37 cellular contexts compared by ENCODE assay signal in the genomic region with DNA sequence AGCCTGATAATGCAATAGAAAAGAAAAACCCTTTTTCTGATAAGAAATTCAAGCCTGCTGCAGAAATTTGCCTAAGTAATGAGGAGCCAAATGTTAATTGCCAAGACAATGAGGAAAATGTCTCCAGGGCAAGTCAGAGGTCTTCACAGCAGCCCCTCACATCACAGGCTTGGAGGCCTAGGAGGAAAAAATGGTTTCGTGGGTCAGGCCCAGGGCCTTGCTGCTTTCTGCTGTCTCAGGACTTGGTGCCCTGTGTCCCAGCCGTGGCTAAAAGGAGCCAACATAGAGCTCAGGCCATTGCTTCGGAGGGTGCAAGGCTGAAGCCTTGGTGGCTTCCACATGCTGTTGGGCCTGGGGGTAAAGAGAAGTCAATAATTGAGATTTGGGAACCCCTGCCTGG.
"Had no signal": no experiment of that assay in that cellular context is flagged by ENCODE, and none has a peak within 500 bp of the region (broad histone marks: within the 10 kb centered on the region; RNA-seq: fewer than 3 reads in every experiment).

No MANE protein-coding gene starts in this region.

- H3K27me3 Mint-ChIP-seq: activated B cell treated with CpG ODN at 0.5 μM for 24 hours; activated CD4-positive, alpha-beta memory T cell treated with anti-CD3 and anti-CD28 coated beads for 36 hours; activated CD4-positive, alpha-beta T cell treated with anti-CD3 and anti-CD28 coated beads, Interleukin-2, amount 10 ng/mL, durations not matched to agents 24 days and 14 days; activated CD8-positive, alpha-beta memory T cell treated with anti-CD3 and anti-CD28 coated beads, Interleukin-2, amount 10 ng/mL, durations not matched to agents 7 days and 5 days; activated naive CD4-positive, alpha-beta T cell treated with anti-CD3 and anti-CD28 coated beads, Interleukin-2, amount 50 U/mL, for 24 hours; activated naive CD8-positive, alpha-beta T cell treated with anti-CD3 and anti-CD28 coated beads, Interleukin-2, amount 50 U/mL, for 24 hours; effector memory CD8-positive, alpha-beta T cell had no signal

- ATAC-seq: activated CD4-positive, CD25-positive, alpha-beta regulatory T cell treated with anti-CD3 and anti-CD28 coated beads, Interleukin-2, amount 50 U/mL, for 24 hours; activated CD8-positive, alpha-beta memory T cell treated with anti-CD3 and anti-CD28 coated beads, Interleukin-2, amount 10 ng/mL, durations not matched to agents 7 days and 5 days; activated CD8-positive, alpha-beta T cell treated with anti-CD3 and anti-CD28 coated beads, Interleukin-2, amount 10 ng/mL, durations not matched to agents 7 days and 5 days; activated naive CD8-positive, alpha-beta T cell treated with anti-CD3 and anti-CD28 coated beads, Interleukin-2, amount 50 U/mL, for 24 hours; body of pancreas; effector memory CD8-positive, alpha-beta T cell; gastroesophageal sphincter; heart right ventricle had no signal

- H3K4me3 ChIP-seq: adrenal gland, body of pancreas, esophagus squamous epithelium, gastroesophageal sphincter, heart right ventricle had no signal

- H3K36me3 Mint-ChIP-seq: activated CD8-positive, alpha-beta memory T cell treated with anti-CD3 and anti-CD28 coated beads, Interleukin-2, amount 10 ng/mL, durations not matched to agents 7 days and 5 days had no signal

- H3K27me3 ChIP-seq: adrenal gland, body of pancreas, esophagus squamous epithelium, gastroesophageal sphincter, heart right ventricle had no signal

- FAIRE-seq: colon, endometrium, endothelial cell of umbilical vein had no signal

- H3K9me3 ChIP-seq: adrenal gland had no signal

- H3K36me3 ChIP-seq: adrenal gland, esophagus squamous epithelium, gastroesophageal sphincter, heart right ventricle, WERI-Rb-1 had no signal

- H3K4me1 Mint-ChIP-seq: activated CD4-positive, alpha-beta T cell treated with anti-CD3 and anti-CD28 coated beads, Interleukin-2, amount 10 ng/mL, durations not matched to agents 24 days and 14 days; activated CD8-positive, alpha-beta memory T cell treated with anti-CD3 and anti-CD28 coated beads, Interleukin-2, amount 10 ng/mL, durations not matched to agents 7 days and 5 days; activated naive CD4-positive, alpha-beta T cell treated with anti-CD3 and anti-CD28 coated beads, Interleukin-2, amount 50 U/mL, for 24 hours had no signal

- H3K27ac Mint-ChIP-seq: activated CD4-positive, alpha-beta memory T cell treated with anti-CD3 and anti-CD28 coated beads for 36 hours; activated CD4-positive, alpha-beta T cell treated with anti-CD3 and anti-CD28 coated beads, Interleukin-2, amount 10 ng/mL, durations not matched to agents 24 days and 14 days; activated CD8-positive, alpha-beta memory T cell treated with anti-CD3 and anti-CD28 coated beads, Interleukin-2, amount 10 ng/mL, durations not matched to agents 7 days and 5 days; activated CD8-positive, alpha-beta T cell treated with anti-CD3 and anti-CD28 coated beads, Interleukin-2, amount 10 ng/mL, durations not matched to agents 7 days and 5 days; activated naive CD4-positive, alpha-beta T cell treated with anti-CD3 and anti-CD28 coated beads for 36 hours; activated naive CD4-positive, alpha-beta T cell treated with anti-CD3 and anti-CD28 coated beads, Interleukin-2, amount 50 U/mL, for 24 hours; activated naive CD8-positive, alpha-beta T cell treated with anti-CD3 and anti-CD28 coated beads for 36 hours; activated naive CD8-positive, alpha-beta T cell treated with anti-CD3 and anti-CD28 coated beads, Interleukin-2, amount 50 U/mL, for 24 hours; activated T-helper 1 cell treated with anti-CD3 and anti-CD28 coated beads, Interleukin-12 subunit alpha, Interleukin-12 subunit beta, Interleukin-2, Interleukin-4 antibody, amounts not matched to agents 30 ng/mL and 10 ng/mL and 1 ng/mL, durations not matched to agents 14 hours and 24 hours and 36 hours; activated T-helper 2 cell treated with anti-CD3 and anti-CD28 coated beads, Interferon-gamma antibody, Interleukin-2, Interleukin-4, amounts not matched to agents 10 μg/mL and 5 μg/mL and 100 μg/mL, durations not matched to agents 14 hours and 24 hours and 36 hours; effector memory CD8-positive, alpha-beta T cell; T-helper 1 cell treated with Interleukin-12 subunit alpha and Interleukin-12 subunit beta and Interleukin-4 antibody, amounts not matched to agents 30 μg/mL and 1 μg/mL, for 36 hours; T-helper 2 cell treated with Interferon-gamma antibody and Interleukin-4, amounts not matched to agents 5 μg/mL and 100 μg/mL, for 36 hours had no signal

- DNase-seq: activated B cell treated with CpG ODN at 0.5 μM for 24 hours; activated CD4-positive, alpha-beta memory T cell treated with anti-CD3 and anti-CD28 coated beads for 36 hours; activated CD4-positive, alpha-beta T cell treated with anti-CD3 and anti-CD28 coated beads, Interleukin-2, amount 10 ng/mL, durations not matched to agents 24 days and 14 days; activated CD8-positive, alpha-beta memory T cell treated with anti-CD3 and anti-CD28 coated beads, Interleukin-2, amount 10 ng/mL, durations not matched to agents 7 days and 5 days; activated CD8-positive, alpha-beta memory T cell treated with anti-CD3 and anti-CD28 coated beads, Interleukin-2, amount 50 U/mL, for 4 hours; activated CD8-positive, alpha-beta T cell treated with anti-CD3 and anti-CD28 coated beads, Interleukin-2, amount 10 ng/mL, durations not matched to agents 7 days and 5 days; activated effector memory CD4-positive, alpha-beta T cell treated with anti-CD3 and anti-CD28 coated beads, Interleukin-2, amount 50 U/mL, for 16 hours; activated naive CD4-positive, alpha-beta T cell treated with anti-CD3 and anti-CD28 coated beads for 36 hours; activated naive CD8-positive, alpha-beta T cell treated with anti-CD3 and anti-CD28 coated beads for 36 hours; activated naive CD8-positive, alpha-beta T cell treated with anti-CD3 and anti-CD28 coated beads, Interleukin-2, amount 50 U/mL, for 24 hours; activated T-cell treated with anti-CD3 and anti-CD28 coated beads, Interleukin-2, amount 50 U/mL, for 1 hour; activated T-cell treated with anti-CD3 and anti-CD28 coated beads, Interleukin-2, amount 50 U/mL, for 48 hours; amygdala; aorta; body of pancreas; caudate nucleus; cortex of kidney; dermis blood vessel endothelial cell; effector CD4-positive, alpha-beta T cell; effector memory CD8-positive, alpha-beta T cell; esophagus squamous epithelium; foreskin melanocyte; heart right ventricle; T1000; WERI-Rb-1 had no signal

- H3K4me3 Mint-ChIP-seq: activated B cell treated with CpG ODN at 0.5 μM for 24 hours; activated CD4-positive, alpha-beta memory T cell treated with anti-CD3 and anti-CD28 coated beads for 36 hours; activated CD4-positive, alpha-beta T cell treated with anti-CD3 and anti-CD28 coated beads, Interleukin-2, amount 10 ng/mL, durations not matched to agents 24 days and 14 days; activated CD8-positive, alpha-beta memory T cell treated with anti-CD3 and anti-CD28 coated beads, Interleukin-2, amount 10 ng/mL, durations not matched to agents 7 days and 5 days; activated CD8-positive, alpha-beta T cell treated with anti-CD3 and anti-CD28 coated beads, Interleukin-2, amount 10 ng/mL, durations not matched to agents 7 days and 5 days; activated naive CD4-positive, alpha-beta T cell treated with anti-CD3 and anti-CD28 coated beads for 36 hours; activated naive CD4-positive, alpha-beta T cell treated with anti-CD3 and anti-CD28 coated beads, Interleukin-2, amount 50 U/mL, for 24 hours; activated naive CD8-positive, alpha-beta T cell treated with anti-CD3 and anti-CD28 coated beads for 36 hours; activated naive CD8-positive, alpha-beta T cell treated with anti-CD3 and anti-CD28 coated beads, Interleukin-2, amount 50 U/mL, for 24 hours; activated T-helper 1 cell treated with anti-CD3 and anti-CD28 coated beads, Interleukin-12 subunit alpha, Interleukin-12 subunit beta, Interleukin-2, Interleukin-4 antibody, amounts not matched to agents 30 ng/mL and 10 ng/mL and 1 ng/mL, durations not matched to agents 14 hours and 24 hours and 36 hours; effector memory CD8-positive, alpha-beta T cell; T-helper 1 cell treated with Interleukin-12 subunit alpha and Interleukin-12 subunit beta and Interleukin-4 antibody, amounts not matched to agents 30 μg/mL and 1 μg/mL, for 36 hours; T-helper 2 cell treated with Interferon-gamma antibody and Interleukin-4, amounts not matched to agents 5 μg/mL and 100 μg/mL, for 36 hours had no signal

- H3K27ac ChIP-seq: adrenal gland, body of pancreas, epithelial cell of prostate, esophagus squamous epithelium, gastroesophageal sphincter, heart right ventricle, WERI-Rb-1 had no signal
